ENCODE assay signal across 1 cellular context in genomic region chr20:45056473-45057148, GRCh38.
TF ChIP-seq lines count a peak whose summit lies in the region.

No MANE protein-coding gene starts in this region.

TF ChIP-seq in IMR-90, 13 proteins besides CTCF, POLR2A, EP300 and RAD21:
- no peak for TF ChIP-seq RFX5 (IDR thresholded peaks at IDR 0.05; ENCODE audit: low read depth, low read length)
- no peak for TF ChIP-seq CEBPB (IDR thresholded peaks at IDR 0.05; ENCODE audit: low read depth, low read length)
- no peak for TF ChIP-seq USF2 (IDR thresholded peaks at IDR 0.05; ENCODE audit: low read depth, low read length)
- no peak for TF ChIP-seq MXI1 (IDR thresholded peaks at IDR 0.05; ENCODE audit: borderline replicate concordance, low read depth, low read length)
- TF ChIP-seq FOS (IDR thresholded peaks at IDR 0.05; ENCODE audit: low read depth, low read length), result no peak
- no peak for TF ChIP-seq MAZ (IDR thresholded peaks at IDR 0.05; ENCODE audit: borderline replicate concordance, low read depth, low read length)
- no peak for TF ChIP-seq BHLHE40 (IDR thresholded peaks at IDR 0.05; ENCODE audit: low read depth, low read length)
- no peak for TF ChIP-seq NFE2L2 (IDR thresholded peaks at IDR 0.05; ENCODE audit: low read depth, low read length)
